ENCODE assay signal across 8 cellular contexts in genomic region chr1:181099152-181100014, GRCh38. TPM values are rescaled to one million over a fixed set of nuclear protein-coding genes. Genes with fewer than 3 reads are reported as not detected.
DNase-seq lines count a peak whose midpoint lies in the region; ATAC-seq and TF ChIP-seq lines count a peak whose summit lies in the region.

No MANE protein-coding gene starts in this region.

- H3K27me3 Mint-ChIP-seq in brain (peaks cover 7% of the 10 kb centered on the region), H9 (ENCODE audit: low read depth) (peaks cover 57% of the 10 kb centered on the region)

- peaks cover 0 to 5% (median 0%) of the 10 kb centered on the region in 5 experiments for H3K9me3 Mint-ChIP-seq in brain
- H3K9me3 Mint-ChIP-seq in H9, result peaks cover 0 to 4% of the 10 kb centered on the region in 2 experiments; a peak in 2 of 5 replicates

- WGBS in H9 (ENCODE audit: extremely low coverage, insufficient read length, low lambda C conversion rate), result no CpG with 5 or more reads among the region's 11 CpGs

- peak; percentile 61 for ATAC-seq in HG02852 (IDR thresholded peaks at IDR 0.05; ENCODE audit: unreplicated experiment)

- H3K4me3 Mint-ChIP-seq in brain (peak overlapping the region; percentile 48 to 70 (median 61)), H9 (peak overlapping the region in 1 of 2 experiments; percentile 8; a peak in 2 of 5 replicates)

- H3K36me3 Mint-ChIP-seq in brain, result no peaks in the 10 kb centered on the region
- no peaks in the 10 kb centered on the region; a peak in 1 of 7 replicates for H3K36me3 Mint-ChIP-seq in H9 (ENCODE audit: insufficient read depth in 1 of 3, low read depth in 3 of 3)

- H2BK15ac ChIP-seq in H9 (ENCODE audit: low read depth, low read length), result no peak overlapping the region

- H2AK5ac ChIP-seq in H9 (ENCODE audit: insufficient read length, low read length), result no peak overlapping the region

- no peak overlapping the region for H2AFZ ChIP-seq in H9 (ENCODE audit: low read length)

- peaks cover 5% of the 10 kb centered on the region for H3K23me2 ChIP-seq in H9 (ENCODE audit: insufficient read length, low read depth, low read length, poor library complexity, severe bottlenecking)

- no peak overlapping the region for H3K56ac ChIP-seq in H9 (ENCODE audit: insufficient read length, low read depth, low read length)

- H4K20me1 ChIP-seq in H9 (ENCODE audit: control insufficient read depth, insufficient read depth, insufficient read length), result no peaks in the 10 kb centered on the region

- H3K79me2 ChIP-seq in H9 (ENCODE audit: insufficient read depth, low read length), result no peaks in the 10 kb centered on the region

- H2BK20ac ChIP-seq in H9 (ENCODE audit: low read depth, low read length, poor library complexity, severe bottlenecking), result no peak overlapping the region

- peaks cover 12% of the 10 kb centered on the region; the same call in 1 of the 2 replicates for H3K27me3 ChIP-seq in H9 (ENCODE audit: insufficient read depth, low read length)

- H2BK5ac ChIP-seq in H9 (ENCODE audit: insufficient read length, low read length), result no peak overlapping the region

- peaks cover 19% of the 10 kb centered on the region; the same call in 1 of the 2 replicates for H3K4me1 ChIP-seq in H9 (ENCODE audit: insufficient read depth, low read length)

- H3K27ac Mint-ChIP-seq in brain, result peak overlapping the region; percentile 81 to 99 (median 96)
- H3K27ac Mint-ChIP-seq in H9, result 0 out of 7 replicates have a peak overlapping the region, but pooled peaks of 1 of the 3 experiments have one; percentile 2

- no peak overlapping the region for H3K27ac ChIP-seq in H9 (ENCODE audit: insufficient read length, low read depth, low read length)

- no peak overlapping the region for H3T11ph ChIP-seq in H9 (ENCODE audit: low read length)

- H3K79me1 ChIP-seq in H9 (ENCODE audit: insufficient read depth, low read depth, low read length, poor library complexity, severe bottlenecking), result no peaks in the 10 kb centered on the region

- no peaks in the 10 kb centered on the region for H3K9me3 ChIP-seq in H9 (ENCODE audit: control insufficient read depth, low read depth, low read length)

- DNase-seq in stimulated activated naive CD4-positive, alpha-beta T cell treated with Interleukin-2 at 50 U/mL for 16 hours (lab: John Stamatoyannopoulos, UW), result peak; percentile 30
- DNase-seq in stimulated activated naive CD4-positive, alpha-beta T cell (lab: John Stamatoyannopoulos, UW), result no peak
- DNase-seq in NCI-H82 (lab: John Stamatoyannopoulos, UW) (peak; percentile 89), H9 (no peak)
- peak; percentile 61 for DNase-seq in stimulated activated CD4-positive, alpha-beta T cell treated with anti-CD3 and anti-CD28 coated beads, Interleukin-1b, Interleukin-23, amount 100 ng/mL, for 48 hours
- DNase-seq in NK-92 treated with Interleukin-12 subunit alpha and Interleukin-12 subunit beta, amount 100 ng/mL, for 24 hours (lab: John Stamatoyannopoulos, UW), result no peak

- no peak overlapping the region for H3K4ac ChIP-seq in H9 (ENCODE audit: low read depth, low read length)

- no peak overlapping the region for H3K4me2 ChIP-seq in H9 (ENCODE audit: insufficient read depth, insufficient read length, low read length)

- no peak overlapping the region for H3K9ac ChIP-seq in H9 (ENCODE audit: extremely low read depth, insufficient read length, low read length)

- no peak overlapping the region for H3K23ac ChIP-seq in H9 (ENCODE audit: insufficient read length, low read depth, low read length)

- H4K91ac ChIP-seq in H9 (ENCODE audit: insufficient read length, low read depth, low read length), result no peak overlapping the region

- H3K4me1 Mint-ChIP-seq in brain, result peaks cover 100% of the 10 kb centered on the region
- H3K4me1 Mint-ChIP-seq in H9, result peaks cover 91 to 92% of the 10 kb centered on the region in 2 experiments

- no peak overlapping the region for H3K14ac ChIP-seq in H9 (ENCODE audit: insufficient read depth, low read length)

- no peak overlapping the region for H2BK12ac ChIP-seq in H9 (ENCODE audit: insufficient read length, low read depth, low read length)

- H2BK120ac ChIP-seq in H9 (ENCODE audit: low read depth, low read length, poor library complexity, severe bottlenecking), result no peak overlapping the region

- H4K5ac ChIP-seq in H9 (ENCODE audit: insufficient read length, low read depth, low read length), result no peak overlapping the region

- no peak overlapping the region for H4K8ac ChIP-seq in H9 (replicated peaks; ENCODE audit: insufficient read length, low read depth, low read length)

- no peak overlapping the region for H3K18ac ChIP-seq in H9 (ENCODE audit: insufficient read length, low read depth, low read length)

- TF ChIP-seq CTCF in brain (conservative IDR thresholded peaks at IDR 0.05) (no peak), H9 (conservative IDR thresholded peaks at IDR 0.05) (no peak)

RNA-seq across cellular contexts. Expression of gene IER5, which starts 10.9 kb away (rescaled TPM):
- polyA plus RNA-seq in brain (ENCODE audit: insufficient read depth, low read depth, low replicate concordance), result 12.4 TPM
- 6.7 and 7.6 TPM in 2 replicates for total RNA-seq in H9 (2021)

Comparison
In these comparisons a context has a peak if more than half of its experiments do, and no peak if none do; other contexts are left out.
1. DNase-seq: peak in stimulated activated naive CD4-positive, alpha-beta T cell treated with Interleukin-2 at 50 U/mL for 16 hours (single experiment), NCI-H82 (single experiment) and stimulated activated CD4-positive, alpha-beta T cell treated with anti-CD3 and anti-CD28 coated beads, Interleukin-1b, Interleukin-23, amount 100 ng/mL, for 48 hours (single experiment); none in stimulated activated naive CD4-positive, alpha-beta T cell (0 of 6), NK-92 treated with Interleukin-12 subunit alpha and Interleukin-12 subunit beta, amount 100 ng/mL, for 24 hours (single experiment) and H9 (single experiment).